ENCODE assay signal across 22 cellular contexts in genomic region chr2:234874347-234875046, GRCh38.
"Had no signal": no experiment of that assay in that cellular context is flagged by ENCODE, and none has a peak within 500 bp of the region (broad histone marks: within the 10 kb centered on the region; RNA-seq: fewer than 3 reads in every experiment).

No MANE protein-coding gene starts in this region.

- H3K36me3 ChIP-seq: cardiac muscle cell, gastroesophageal sphincter, prostate gland, transverse colon, vagina had no signal

- H3K4me3 ChIP-seq: cardiac muscle cell, gastroesophageal sphincter, prostate gland, transverse colon, vagina had no signal

- H3K27me3 ChIP-seq: cardiac muscle cell, gastroesophageal sphincter, transverse colon, vagina had no signal

- ATAC-seq: activated CD4-positive, alpha-beta T cell treated with anti-CD3 and anti-CD28 coated beads for 36 hours; activated T-cell treated with anti-CD3 and anti-CD28 coated beads, Interleukin-2, amount 50 U/mL, for 4 hours; stimulated activated effector memory CD8-positive, alpha-beta T cell treated with anti-CD3 and anti-CD28 coated beads, Interleukin-12 subunit alpha, Interleukin-12 subunit beta, amount 100 ng/mL, for 72 hours; stimulated activated naive CD8-positive, alpha-beta T cell treated with anti-CD3 and anti-CD28 coated beads, Interleukin-15, amount 100 ng/mL, for 72 hours had no signal

- H3K27ac ChIP-seq: cardiac muscle cell, epithelial cell of prostate, prostate gland had no signal

- H3K4me1 ChIP-seq: prostate gland, transverse colon, vagina had no signal

- H3K9me3 ChIP-seq: gastroesophageal sphincter, prostate gland, transverse colon, vagina had no signal

- DNase-seq: activated B cell treated with CpG ODN at 0.5 μM for 24 hours; activated CD4-positive, alpha-beta T cell treated with anti-CD3 and anti-CD28 coated beads for 36 hours; activated CD4-positive, alpha-beta T cell treated with anti-CD3 and anti-CD28 coated beads, Interleukin-2, amount 50 U/mL, for 4 hours; activated CD8-positive, alpha-beta memory T cell treated with anti-CD3 and anti-CD28 coated beads for 24 hours; activated CD8-positive, alpha-beta memory T cell treated with anti-CD3 and anti-CD28 coated beads, Interleukin-2, amount 50 U/mL, for 4 hours; activated naive CD4-positive, alpha-beta T cell treated with anti-CD3 and anti-CD28 coated beads, Interleukin-2, amount 10 ng/mL, durations not matched to agents 7 days and 5 days; activated T-cell treated with anti-CD3 and anti-CD28 coated beads, Interleukin-2, amount 50 U/mL, for 4 hours; amygdala; cortex of kidney; head of caudate nucleus; hypothalamus; nucleus accumbens; stimulated activated CD4-positive, alpha-beta T cell treated with anti-CD3 and anti-CD28 coated beads, Interleukin-1b, Interleukin-23, amount 100 ng/mL, for 48 hours; stimulated activated naive CD8-positive, alpha-beta T cell treated with anti-CD3 and anti-CD28 coated beads, Interleukin-15, amount 100 ng/mL, for 72 hours; T-helper 9 cell had no signal
